Comparison of ENCODE assay signal across 8 cellular contexts in the genomic region with DNA sequence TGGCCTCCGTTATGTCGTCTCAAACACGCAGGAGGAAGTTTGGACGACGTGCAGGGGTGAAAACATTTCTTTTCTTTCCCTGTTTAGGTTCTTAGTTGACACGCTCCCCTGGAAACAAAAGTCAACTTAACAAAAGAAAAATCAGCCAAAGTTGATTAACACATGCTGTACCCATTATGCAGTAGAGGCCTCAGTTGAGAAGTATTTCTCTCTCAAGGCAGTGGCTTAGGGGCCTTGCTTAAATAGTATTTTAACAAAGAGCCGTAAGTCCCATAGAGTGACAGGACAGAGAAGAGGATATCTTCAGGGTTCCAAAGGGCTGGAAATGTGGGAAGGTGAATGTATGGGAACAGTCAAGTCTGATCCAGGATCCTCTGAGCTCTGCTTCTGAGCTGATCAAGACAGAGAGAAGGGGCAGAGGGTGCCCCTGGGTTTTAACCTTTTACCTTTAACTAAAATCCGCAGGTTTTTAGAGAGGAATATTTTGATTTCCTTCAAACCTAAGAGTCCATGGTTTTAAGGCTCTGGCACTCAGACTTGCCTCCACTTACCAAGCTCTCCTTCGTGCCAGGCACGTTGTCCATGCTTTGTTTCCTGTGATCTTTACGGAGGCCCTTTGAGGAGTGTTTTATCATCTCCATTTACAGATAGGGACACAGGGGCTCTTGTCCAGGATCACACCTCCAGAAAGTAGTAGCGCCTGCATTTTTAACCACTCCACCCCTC. TPM values are rescaled to one million over a fixed set of nuclear protein-coding genes. Genes with fewer than 3 reads are reported as not detected.
A peak's percentile ranks its signal among the peaks of the same experiment; 100 is the strongest.
DNase-seq lines count a peak whose midpoint lies in the region; ATAC-seq, FAIRE-seq and TF ChIP-seq lines count a peak whose summit lies in the region.

No MANE protein-coding gene starts in this region.

- DNase-seq in CD1c-positive myeloid dendritic cell (ENCODE audit: extremely low spot score) (peak; percentile 92), G401 (ENCODE audit: low spot score) (no peak), HTR-8/SVneo (ENCODE audit: insufficient read length, low spot score) (no peak)
- DNase-seq in effector memory CD4-positive, alpha-beta T cell = no peak

- no peak overlapping the region for H3K27ac ChIP-seq in HUES48 (ENCODE audit: low read depth, low read length)
- H3K27ac ChIP-seq in effector memory CD4-positive, alpha-beta T cell (ENCODE audit: insufficient read depth, low read length, poor library complexity, severe bottlenecking) = peak overlapping the region; percentile 97
- H3K27ac ChIP-seq in neutrophil = peak overlapping the region; percentile 96

- no peak overlapping the region for H3K9ac ChIP-seq in HUES48 (ENCODE audit: low read depth, low read length)

- H3K4me1 ChIP-seq in HUES48 (ENCODE audit: control insufficient read depth, insufficient read depth, low read length) (peaks cover 24% of the 10 kb centered on the region), neutrophil (ENCODE audit: control insufficient read depth in 1 of 2, insufficient read depth in 1 of 2, low read depth in 1 of 2, low read length in 1 of 2) (peaks cover 37 to 38% of the 10 kb centered on the region in 2 experiments)
- peaks cover 28% of the 10 kb centered on the region for H3K4me1 ChIP-seq in effector memory CD4-positive, alpha-beta T cell (ENCODE audit: control insufficient read depth, insufficient read depth, low read length, poor library complexity, severe bottlenecking)

- FAIRE-seq in HTR-8/SVneo (lab: Jason Lieb, UNC) = no peak

- H3K36me3 ChIP-seq in HUES48 (ENCODE audit: control insufficient read depth, insufficient read depth, low read length) = no peaks in the 10 kb centered on the region
- no peaks in the 10 kb centered on the region for H3K36me3 ChIP-seq in effector memory CD4-positive, alpha-beta T cell (ENCODE audit: control insufficient read depth, insufficient read depth, low read length)
- no peaks in the 10 kb centered on the region for H3K36me3 ChIP-seq in neutrophil

- peak overlapping the region; percentile 50; the same call in 1 of the 2 replicates for H3K4me3 ChIP-seq in HUES48 (ENCODE audit: low read depth, low read length)
- peak overlapping the region; percentile 86 for H3K4me3 ChIP-seq in effector memory CD4-positive, alpha-beta T cell (ENCODE audit: insufficient read depth, low read depth, low read length, poor library complexity, severe bottlenecking)
- peak overlapping the region; percentile 78 to 95 for H3K4me3 ChIP-seq in neutrophil (ENCODE audit: low read depth in 1 of 2, low read length in 1 of 2)

- H3K27me3 ChIP-seq in HUES48 (ENCODE audit: control insufficient read depth, insufficient read depth, low read length) (no peaks in the 10 kb centered on the region), neutrophil (no peaks in the 10 kb centered on the region)
- no peaks in the 10 kb centered on the region for H3K27me3 ChIP-seq in effector memory CD4-positive, alpha-beta T cell (replicated peaks; ENCODE audit: control insufficient read depth, insufficient read depth, low read length, poor library complexity, severe bottlenecking)

- H3K9me3 ChIP-seq in HUES48 (ENCODE audit: control insufficient read depth, insufficient read depth, low read length) (no peaks in the 10 kb centered on the region), neutrophil (no peaks in the 10 kb centered on the region)
- no peaks in the 10 kb centered on the region for H3K9me3 ChIP-seq in effector memory CD4-positive, alpha-beta T cell (ENCODE audit: control insufficient read depth, low read length)

- TF ChIP-seq CTCF in neutrophil (IDR thresholded peaks at IDR 0.05) = no peak

- in situ Hi-C loops in G401 (cut with HindIII; ENCODE audit: low sequenced_read_pairs) = no loop called here

- no peak for ATAC-seq in HG03442 (IDR thresholded peaks at IDR 0.05; ENCODE audit: unreplicated experiment)
- ATAC-seq in GM21528 (IDR thresholded peaks at IDR 0.05; ENCODE audit: low FRiP score, unreplicated experiment) = no peak

RNA-seq across cellular contexts. Expression of a gene that starts 0.6 kb away (rescaled TPM):
- total RNA-seq in G401 (2014; rRNA removed; shearing (Covaris generic)) = 118 and 123 TPM in 2 replicates

RNA-seq across cellular contexts. Expression of a gene that starts 36.2 kb away (rescaled TPM):
- 3,973 and 5,195 TPM in 2 replicates for total RNA-seq in G401 (2014; rRNA removed; shearing (Covaris generic))

RNA-seq across cellular contexts. Expression of a gene that starts 55.8 kb away (rescaled TPM):
- 78.5 and 94.9 TPM in 2 replicates for total RNA-seq in G401 (2014; rRNA removed; shearing (Covaris generic))
